Comparison of ENCODE assay signal across 9 cellular contexts in genomic region chr12:64392221-64392620, GRCh38. TPM values are rescaled to one million over a fixed set of nuclear protein-coding genes. Genes with fewer than 3 reads are reported as not detected.
DNase-seq lines count a peak whose midpoint lies in the region; ATAC-seq lines count a peak whose summit lies in the region.
"Had no signal": no experiment of that assay in that cellular context is flagged by ENCODE, and none has a peak within 500 bp of the region (broad histone marks: within the 10 kb centered on the region; RNA-seq: fewer than 3 reads in every experiment).

No MANE protein-coding gene starts in this region.

- H3K4me1 Mint-ChIP-seq in T-helper 17 cell = peaks cover 14% of the 10 kb centered on the region

- H3K27ac Mint-ChIP-seq in T-helper 17 cell = no peak overlapping the region
- H3K27ac Mint-ChIP-seq: memory B cell had no signal

- no peaks in the 10 kb centered on the region for H3K36me3 Mint-ChIP-seq in T-helper 17 cell (ENCODE audit: low read depth)
- H3K36me3 Mint-ChIP-seq: memory B cell had no signal

- H3K4me3 Mint-ChIP-seq in T-helper 17 cell = peak overlapping the region; percentile 39
- H3K4me3 Mint-ChIP-seq: memory B cell had no signal

- ATAC-seq in HG02759 (IDR thresholded peaks at IDR 0.05; ENCODE audit: unreplicated experiment) (peak; percentile 61), T-helper 17 cell (peak; percentile 75)

- H3K27me3 Mint-ChIP-seq in T-helper 17 cell = no peaks in the 10 kb centered on the region

- H3K9me3 ChIP-seq in T-helper 17 cell (ENCODE audit: control insufficient read depth, low read length, poor library complexity, severe bottlenecking) = no peaks in the 10 kb centered on the region

- DNase-seq in EL = peak; percentile 39
- DNase-seq in T-helper 17 cell = no peak
- peak; percentile 60 for DNase-seq in left kidney (ENCODE audit: low read depth, low spot score)
- no peak for DNase-seq in GM19240 (ENCODE audit: insufficient read length, low spot score)
- DNase-seq in NCI-H128 (lab: John Stamatoyannopoulos, UW; ENCODE audit: unreplicated experiment) = no peak
- DNase-seq in GOT3 (lab: John Stamatoyannopoulos, UW) = no peak
- DNase-seq in activated CD4-positive, CD25-positive, alpha-beta regulatory T cell (lab: John Stamatoyannopoulos, UW) = no peak

RNA-seq across cellular contexts. Expression of gene C12orf56, which starts 1.7 kb away (rescaled TPM):
- total RNA-seq in T-helper 17 cell = under 1 TPM in 1 of 2 donors, not detected in 1; 0.17 TPM

RNA-seq across cellular contexts. Expression of gene XPOT, which starts 12.0 kb away (rescaled TPM):
- 10 to 100 TPM; 58.2 to 61.6 TPM for total RNA-seq in T-helper 17 cell

RNA-seq across cellular contexts. Expression of gene TBK1, which starts 59.7 kb away (rescaled TPM):
- total RNA-seq in T-helper 17 cell = 10 to 100 TPM; 15.0 to 22.7 TPM

Comparison
In these comparisons a context has a peak if more than half of its experiments do, and no peak if none do; other contexts are left out.
1. DNase-seq: peak in EL (single experiment) and left kidney (single experiment); none in T-helper 17 cell (0 of 3), GM19240 (single experiment), NCI-H128 (single experiment), GOT3 (single experiment) and activated CD4-positive, CD25-positive, alpha-beta regulatory T cell (0 of 4).